18 cellular contexts compared by ENCODE assay signal in the genomic region with DNA sequence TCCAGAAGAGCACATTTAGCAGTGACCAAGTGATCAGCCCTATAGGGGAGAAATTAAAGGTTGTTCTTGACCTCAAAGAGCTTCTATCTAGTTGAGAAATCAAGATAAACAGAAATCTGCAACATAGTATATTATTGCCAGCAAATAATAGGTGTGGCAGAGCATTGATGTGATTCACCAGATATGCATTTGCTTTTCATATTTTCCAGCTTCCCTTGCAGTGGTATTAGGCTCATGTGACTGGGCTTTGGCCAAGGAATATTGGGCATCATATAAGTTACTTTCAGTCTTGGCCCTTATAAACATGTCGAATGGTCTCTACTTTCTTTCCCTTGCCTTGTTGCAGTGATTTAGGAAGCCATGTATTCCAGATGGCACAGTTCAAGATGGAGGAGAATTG. TPM values are rescaled to one million over a fixed set of nuclear protein-coding genes. Genes with fewer than 3 reads are reported as not detected.
DNase-seq lines count a peak whose midpoint lies in the region; ATAC-seq and TF ChIP-seq lines count a peak whose summit lies in the region.
"Had no signal": no experiment of that assay in that cellular context is flagged by ENCODE, and none has a peak within 500 bp of the region (broad histone marks: within the 10 kb centered on the region; RNA-seq: fewer than 3 reads in every experiment).

No MANE protein-coding gene starts in this region.

- no peak for ATAC-seq in upper lobe of right lung
- ATAC-seq: stimulated activated effector memory CD8-positive, alpha-beta T cell treated with anti-CD3 and anti-CD28 coated beads, Interleukin-12 subunit alpha, Interleukin-12 subunit beta, amount 100 ng/mL, for 72 hours; T-helper 17 cell had no signal

- H3K9me3 ChIP-seq in SJCRH30 (replicated peaks): 0 out of 2 replicates have a peak, but pooled peaks cover 5% of the 10 kb centered on the region
- H3K9me3 ChIP-seq in upper lobe of right lung: no peaks in the 10 kb centered on the region
- peaks cover 3 to 11% of the 10 kb centered on the region in 2 donors for H3K9me3 ChIP-seq in right atrium auricular region
- H3K9me3 ChIP-seq: adrenal gland had no signal

- TF ChIP-seq CTCF in cardiac fibroblast (IDR thresholded peaks at IDR 0.05; ENCODE audit: low read depth, low read length) (no peak), fibroblast of villous mesenchyme (IDR thresholded peaks at IDR 0.05; ENCODE audit: insufficient read depth, low read depth, low read length) (no peak), upper lobe of right lung (IDR thresholded peaks at IDR 0.05) (no peak), right atrium auricular region (IDR thresholded peaks at IDR 0.05) (no peak)

- H3K4me3 ChIP-seq in cardiac fibroblast (replicated peaks in 1 of 2; ENCODE audit: low read depth in 2 of 2, low read length in 2 of 2): no peak overlapping the region
- no peak overlapping the region for H3K4me3 ChIP-seq in fibroblast of villous mesenchyme (ENCODE audit: low read depth, low read length)
- H3K4me3 ChIP-seq in SJCRH30: no peak overlapping the region
- no peak overlapping the region for H3K4me3 ChIP-seq in upper lobe of right lung
- no peak overlapping the region for H3K4me3 ChIP-seq in right atrium auricular region
- H3K4me3 ChIP-seq: adrenal gland had no signal

- intact Hi-C loops in upper lobe of right lung (cut with DNase I): no loop called here

- no peak overlapping the region for H3K27ac ChIP-seq in SJCRH30
- H3K27ac ChIP-seq in upper lobe of right lung: no peak overlapping the region
- H3K27ac ChIP-seq in right atrium auricular region: no peak overlapping the region
- H3K27ac ChIP-seq: adrenal gland had no signal

- H3K4me1 ChIP-seq in SJCRH30: peaks cover 5% of the 10 kb centered on the region; the same call in 1 of the 2 replicates
- no peaks in the 10 kb centered on the region for H3K4me1 ChIP-seq in upper lobe of right lung
- H3K4me1 ChIP-seq in right atrium auricular region: peaks cover 0 to 2% of the 10 kb centered on the region in 2 donors

- no peaks in the 10 kb centered on the region for H3K36me3 ChIP-seq in SJCRH30
- no peaks in the 10 kb centered on the region for H3K36me3 ChIP-seq in upper lobe of right lung
- no peaks in the 10 kb centered on the region for H3K36me3 ChIP-seq in right atrium auricular region
- H3K36me3 ChIP-seq: adrenal gland had no signal

- DNase-seq in AG20443 (ENCODE audit: low spot score) (peak; percentile 36), LHCN-M2 (ENCODE audit: low read depth) (peak; percentile 63), cardiac fibroblast (ENCODE audit: low read depth in 2 of 2) (peak; percentile 29 to 72), fibroblast of villous mesenchyme (ENCODE audit: low read depth) (peak; percentile 11), AML-193 (lab: John Stamatoyannopoulos, UW) (no peak), SJCRH30 (no peak), upper lobe of right lung (no peak), right atrium auricular region (ENCODE audit: low spot score) (no peak)
- DNase-seq: activated CD4-positive, alpha-beta T cell treated with anti-CD3 and anti-CD28 coated beads, Interleukin-2, amount 50 U/mL, for 1 hour; activated CD8-positive, alpha-beta memory T cell treated with anti-CD3 and anti-CD28 coated beads, Interleukin-2, amount 50 U/mL, for 48 hours; activated effector memory CD4-positive, alpha-beta T cell treated with anti-CD3 and anti-CD28 coated beads, Interleukin-2, amount 50 U/mL, for 16 hours; adrenal gland; DMS79 treated with DMSO at 0.1 percent for 48 hours; glutamatergic neuron; NCI-H1436; stimulated activated CD4-positive, alpha-beta T cell treated with anti-CD3 and anti-CD28 coated beads, Interleukin-15, amount 100 ng/mL, for 24 hours; T-helper 17 cell had no signal

- H3K27me3 ChIP-seq in SJCRH30 (no peaks in the 10 kb centered on the region), upper lobe of right lung (no peaks in the 10 kb centered on the region), right atrium auricular region (no peaks in the 10 kb centered on the region)
- H3K27me3 ChIP-seq: adrenal gland had no signal

RNA-seq across cellular contexts. Expression of a gene that starts 34.5 kb away (rescaled TPM):
- 58.2 and 64.0 TPM in 2 replicates for total RNA-seq in LHCN-M2 (2014; rRNA removed)
- polyA plus RNA-seq in LHCN-M2 (2012): 95.0 TPM
- total RNA-seq in fibroblast of villous mesenchyme: 35.4 and 49.0 TPM in 2 replicates
- 52.2 and 63.4 TPM in 2 replicates for total RNA-seq in SJCRH30 (2014; rRNA removed; shearing (Covaris generic))
- 74.5 TPM for total RNA-seq in upper lobe of right lung
- 10 to 100 TPM; 26.3 to 32.8 TPM for total RNA-seq in right atrium auricular region

RNA-seq across cellular contexts. Expression of a gene that starts 41.3 kb away (rescaled TPM):
- total RNA-seq in LHCN-M2 (2014; rRNA removed) (19.3 and 22.8 TPM in 2 replicates), fibroblast of villous mesenchyme (35.4 and 57.0 TPM in 2 replicates), upper lobe of right lung (24.5 TPM), right atrium auricular region (1 to 10 TPM; 1.3 to 6.8 TPM)
- polyA plus RNA-seq in LHCN-M2 (2012): 30.7 TPM
- 7.2 and 10.0 TPM in 2 replicates for total RNA-seq in SJCRH30 (2014; rRNA removed; shearing (Covaris generic))

Comparison
In these comparisons a context has a peak if more than half of its experiments do, and no peak if none do; other contexts are left out.
1. DNase-seq: peak in AG20443 (single experiment), LHCN-M2 (single experiment), cardiac fibroblast (2 of 2) and fibroblast of villous mesenchyme (single experiment); none in AML-193 (0 of 2), SJCRH30 (0 of 2), upper lobe of right lung (single experiment) and right atrium auricular region (single experiment).